ENCODE assay signal across 9 cellular contexts in the genomic region with DNA sequence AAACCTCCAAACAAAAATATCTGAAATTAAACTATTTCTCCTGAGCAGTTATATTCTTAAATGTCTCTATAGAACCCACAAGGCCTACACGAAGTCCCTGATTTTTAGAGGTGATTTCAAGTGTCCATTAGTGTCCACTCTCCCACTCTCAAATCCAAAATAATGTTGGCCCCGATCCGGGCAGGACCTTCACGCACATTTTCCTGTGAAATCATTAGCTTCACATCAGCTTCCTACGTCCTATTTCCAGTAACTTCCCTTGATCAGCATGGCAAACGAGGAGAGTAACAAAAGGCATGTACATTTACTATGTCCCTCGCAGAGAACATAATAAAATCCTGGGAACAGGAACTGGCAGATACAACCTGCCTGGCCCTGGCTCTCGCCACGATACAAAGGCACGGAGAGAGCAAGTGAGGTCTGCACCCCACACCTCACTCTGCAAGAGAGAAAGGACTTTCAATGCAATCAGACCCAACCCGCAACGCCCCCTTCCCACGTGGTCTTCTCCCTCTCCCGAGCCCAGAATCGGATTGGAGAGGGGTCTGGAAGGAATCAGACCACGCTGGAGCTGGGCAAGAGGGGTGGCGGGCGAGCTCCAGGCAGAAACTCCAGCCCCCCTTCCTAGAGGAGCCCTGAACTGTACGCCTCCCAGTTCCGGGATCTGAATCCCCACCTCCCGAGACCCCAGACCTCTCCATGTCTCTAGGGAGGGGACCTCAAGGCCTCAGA. TPM values are rescaled to one million over a fixed set of nuclear protein-coding genes. Genes with fewer than 3 reads are reported as not detected.
DNase-seq lines count a peak whose midpoint lies in the region; ATAC-seq and TF ChIP-seq lines count a peak whose summit lies in the region.
"Had no signal": no experiment of that assay in that cellular context is flagged by ENCODE, and none has a peak within 500 bp of the region (broad histone marks: within the 10 kb centered on the region; RNA-seq: fewer than 3 reads in every experiment).

No MANE protein-coding gene starts in this region.

- peaks cover 17% of the 10 kb centered on the region for H4K20me1 ChIP-seq in hepatocyte (ENCODE audit: insufficient read depth, poor library complexity, severe bottlenecking)

- no peak for TF ChIP-seq CTCF in RWPE2 (IDR thresholded peaks at IDR 0.05; ENCODE audit: poor library complexity, severe bottlenecking)
- TF ChIP-seq CTCF in astrocyte of the cerebellum (IDR thresholded peaks at IDR 0.05; ENCODE audit: low read depth, low read length, missing control alignments), result no peak
- TF ChIP-seq CTCF in hepatocyte (IDR thresholded peaks at IDR 0.05; ENCODE audit: poor library complexity), result no peak
- TF ChIP-seq CTCF in prostate gland (IDR thresholded peaks at IDR 0.05), result no peak

- in situ Hi-C loops in astrocyte of the cerebellum (cut with HindIII; ENCODE audit: low sequenced_read_pairs), result no loop called here

- no peaks in the 10 kb centered on the region for H3K27me3 ChIP-seq in RWPE2 (ENCODE audit: insufficient read depth, poor library complexity, severe bottlenecking)
- no peaks in the 10 kb centered on the region for H3K27me3 ChIP-seq in hepatocyte
- H3K27me3 ChIP-seq in prostate gland (replicated peaks; ENCODE audit: insufficient read depth), result no peaks in the 10 kb centered on the region

- no peaks in the 10 kb centered on the region for H3K9me3 ChIP-seq in RWPE2 (ENCODE audit: severe bottlenecking)
- H3K9me3 ChIP-seq in hepatocyte (ENCODE audit: low read depth), result no peaks in the 10 kb centered on the region
- no peaks in the 10 kb centered on the region for H3K9me3 ChIP-seq in prostate gland

- intact Hi-C loops in prostate gland (cut with DNase I), result loop anchor here (5.0 to 10.0 kb wide), 2 partner anchors 56 to 823 kb away; partner anchors contain the start of genes MYO19 and PIGW

- peaks cover 40% of the 10 kb centered on the region for H3K36me3 ChIP-seq in RWPE2 (ENCODE audit: low read depth)
- no peaks in the 10 kb centered on the region for H3K36me3 ChIP-seq in hepatocyte (replicated peaks; ENCODE audit: insufficient read depth, low read depth)
- no peaks in the 10 kb centered on the region for H3K36me3 ChIP-seq in prostate gland

- H3K27ac ChIP-seq in RWPE2 (ENCODE audit: poor library complexity, severe bottlenecking) (peak overlapping the region; percentile 93), hepatocyte (peak overlapping the region; percentile 96), prostate gland (peak overlapping the region; percentile 92 to 94)

- WGBS in hepatocyte (ENCODE audit: low lambda C conversion rate, missing lambda C conversion rate), result 2% methylated on average over 21 of the region's 21 CpGs
- WGBS in prostate gland, result under 1% methylated on average over 21 of the region's 21 CpGs

- TF ChIP-seq POLR2A in prostate gland (IDR thresholded peaks at IDR 0.05), result no peak

- H3K4me1 ChIP-seq in RWPE2 (ENCODE audit: insufficient read depth, poor library complexity, severe bottlenecking) (peaks cover 50% of the 10 kb centered on the region), hepatocyte (ENCODE audit: insufficient read depth) (peaks cover 31% of the 10 kb centered on the region), prostate gland (replicated peaks) (no peaks in the 10 kb centered on the region)

- ATAC-seq in GM19372 (IDR thresholded peaks at IDR 0.05; ENCODE audit: low read depth, unreplicated experiment) (peak; percentile 7), RWPE2 (ENCODE audit: low read depth) (peak; percentile 20), HG02970 (IDR thresholded peaks at IDR 0.05; ENCODE audit: low FRiP score, unreplicated experiment) (no peak)

- H3K79me2 ChIP-seq in hepatocyte, result peaks cover 47% of the 10 kb centered on the region

- DNase-seq in CD1c-positive myeloid dendritic cell (ENCODE audit: extremely low spot score) (peak; percentile 41), RWPE2 (ENCODE audit: low spot score) (peak; percentile 64), astrocyte of the cerebellum (ENCODE audit: low read depth) (no peak), hepatocyte (ENCODE audit: low spot score) (peak; percentile 80), prostate gland (ENCODE audit: low spot score) (peak; percentile 68)
- DNase-seq in Jurkat, Clone E6-1 (ENCODE audit: low read depth, low spot score), result peak; percentile 31

- peak overlapping the region; percentile 96 for H3K4me3 ChIP-seq in Jurkat, Clone E6-1 (ENCODE audit: low read length)
- H3K4me3 ChIP-seq in RWPE2 (ENCODE audit: severe bottlenecking) (peak overlapping the region; percentile 85), astrocyte of the cerebellum (ENCODE audit: low read depth, low read length) (peak overlapping the region; percentile 94), hepatocyte (peak overlapping the region; percentile 91), prostate gland (peak overlapping the region; percentile 81 to 87)

- H3K9me2 ChIP-seq in hepatocyte (replicated peaks; ENCODE audit: insufficient read depth), result no peaks in the 10 kb centered on the region

- peak overlapping the region; percentile 29 for H2AFZ ChIP-seq in hepatocyte

- peak overlapping the region; percentile 91 for H3K4me2 ChIP-seq in hepatocyte

RNA-seq across cellular contexts. Expression of gene C17orf78, which starts 17.5 kb away (rescaled TPM):
- polyA plus RNA-seq in Jurkat, Clone E6-1 (2012; ENCODE audit: insufficient read depth, insufficient read length), result not detected
- total RNA-seq in hepatocyte (0.64 TPM in 1 of 2 replicates, not detected in the other), prostate gland (not detected)
- polyA plus RNA-seq in hepatocyte, result 0.54 TPM in 1 of 2 replicates, not detected in the other
- total RNA-seq: T-helper 2 cell treated with Interferon-gamma antibody and Interleukin-4, amounts not matched to agents 100 ng/mL and 5 ng/mL, for 36 hours had no signal

RNA-seq across cellular contexts. Expression of gene ACACA, which starts 48.4 kb away (rescaled TPM):
- 47.3 TPM for polyA plus RNA-seq in Jurkat, Clone E6-1 (2012; ENCODE audit: insufficient read depth, insufficient read length)
- total RNA-seq in hepatocyte (53.8 and 61.1 TPM in 2 replicates), prostate gland (10 to 100 TPM; 54.2 to 71.3 TPM)
- polyA plus RNA-seq in hepatocyte, result 36.2 and 37.4 TPM in 2 replicates

RNA-seq across cellular contexts. Expression of gene TADA2A, which starts 48.4 kb away (rescaled TPM):
- polyA plus RNA-seq in Jurkat, Clone E6-1 (2012; ENCODE audit: insufficient read depth, insufficient read length), result 39.4 TPM
- total RNA-seq in hepatocyte (16.8 and 18.3 TPM in 2 replicates), prostate gland (10 to 100 TPM; 13.0 to 29.7 TPM)
- 7.7 and 8.4 TPM in 2 replicates for polyA plus RNA-seq in hepatocyte
